Comparison of ENCODE assay signal across 2 cellular contexts in genomic region chr1:18716112-18716784, GRCh38.
TF ChIP-seq lines count a peak whose summit lies in the region.

No MANE protein-coding gene starts in this region.

TF ChIP-seq in HEK293, 187 proteins besides CTCF, POLR2A, EP300 and RAD21 (continued from another document):
- TF ChIP-seq ZNF362 (tag by site-specific recombination; IDR thresholded peaks at IDR 0.05): no peak

TF ChIP-seq in WTC11, 78 proteins besides CTCF, POLR2A, EP300 and RAD21:
- TF ChIP-seq ZNF512 (CRISPR knock-in tag; IDR thresholded peaks at IDR 0.05; ENCODE audit: borderline replicate concordance) (0 out of 2 replicates have a peak, but pooled peaks have one; percentile 42), ZNF232 (CRISPR knock-in tag; IDR thresholded peaks at IDR 0.05) (no peak)
